In the genomic region with DNA sequence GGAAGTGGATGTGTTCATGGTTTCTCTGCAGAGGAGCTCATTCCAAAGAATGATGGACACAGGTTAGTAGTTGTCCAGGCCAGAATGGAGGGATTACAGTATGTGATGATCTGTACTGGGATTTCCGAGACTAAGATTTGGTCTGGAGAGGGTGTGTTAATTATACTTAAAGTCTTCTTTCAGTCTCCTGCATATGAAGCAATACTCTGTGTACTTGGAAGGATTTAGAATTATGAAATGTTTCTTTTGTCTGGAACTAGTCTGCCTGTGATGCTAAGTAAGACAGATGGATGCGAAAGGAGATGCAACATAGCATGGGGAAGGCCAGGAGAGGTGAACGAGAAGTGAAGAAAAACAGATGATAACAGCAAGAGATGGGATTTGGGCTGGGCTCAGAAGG, we compare ENCODE assay signal across 18 cellular contexts.
A peak's percentile ranks its signal among the peaks of the same experiment; 100 is the strongest.
DNase-seq lines count a peak whose midpoint lies in the region; ATAC-seq and TF ChIP-seq lines count a peak whose summit lies in the region.
"Had no signal": no experiment of that assay in that cellular context is flagged by ENCODE, and none has a peak within 500 bp of the region (broad histone marks: within the 10 kb centered on the region; RNA-seq: fewer than 3 reads in every experiment).

No MANE protein-coding gene starts in this region.

- peak overlapping the region; percentile 15 to 70 (median 42) for H3K27ac ChIP-seq in body of pancreas
- peak overlapping the region; percentile 43 for H3K27ac ChIP-seq in left ventricle myocardium inferior (replicated peaks)
- H3K27ac ChIP-seq in vagina: no peak overlapping the region
- H3K27ac ChIP-seq: Peyer's patch, SK-N-MC, WERI-Rb-1 had no signal

- ATAC-seq in body of pancreas (no peak), sciatic nerve (peak; percentile 55)
- ATAC-seq: activated naive CD8-positive, alpha-beta T cell treated with anti-CD3 and anti-CD28 coated beads, Interleukin-2, amount 50 U/mL, for 24 hours had no signal

- TF ChIP-seq CTCF in Loucy (conservative IDR thresholded peaks at IDR 0.05; ENCODE audit: low read length) (no peak), body of pancreas (IDR thresholded peaks at IDR 0.05) (no peak), left ventricle myocardium inferior (IDR thresholded peaks at IDR 0.05; ENCODE audit: borderline replicate concordance) (no peak), vagina (IDR thresholded peaks at IDR 0.05) (no peak)

- 50 to 60% methylated on average over 3 of the region's 3 CpGs for WGBS in body of pancreas, 2 donors

- intact Hi-C loops in body of pancreas (cut with DNase I): no loop called here
- intact Hi-C loops in left ventricle myocardium inferior (cut with micrococcal nuclease): no loop called here
- intact Hi-C loops in sciatic nerve (cut with DNase I): no loop called here
- intact Hi-C loops in vagina (cut with DNase I): loop anchor here (10.0 kb wide), 1 partner anchor 309 kb away; a partner anchor contains a TSS

- H3K79me2 ChIP-seq in Loucy (ENCODE audit: insufficient read depth, low read length): no peaks in the 10 kb centered on the region

- no peaks in the 10 kb centered on the region for H4K20me1 ChIP-seq in Loucy (ENCODE audit: insufficient read depth, low read length, poor library complexity, severe bottlenecking)

- no peaks in the 10 kb centered on the region for H3F3A ChIP-seq in Loucy (ENCODE audit: low read depth)

- no peak overlapping the region for H3K4me3 ChIP-seq in Loucy (ENCODE audit: low read length, poor library complexity, severe bottlenecking)
- H3K4me3 ChIP-seq in body of pancreas: no peak overlapping the region
- no peak overlapping the region for H3K4me3 ChIP-seq in left ventricle myocardium inferior
- no peak overlapping the region for H3K4me3 ChIP-seq in vagina
- H3K4me3 ChIP-seq: lung, Peyer's patch, SK-N-MC had no signal

- H3K9me3 ChIP-seq in Loucy (ENCODE audit: insufficient read depth, low read depth, low read length): no peaks in the 10 kb centered on the region
- no peaks in the 10 kb centered on the region for H3K9me3 ChIP-seq in body of pancreas
- H3K9me3 ChIP-seq in left ventricle myocardium inferior (replicated peaks): no peaks in the 10 kb centered on the region
- no peaks in the 10 kb centered on the region for H3K9me3 ChIP-seq in vagina
- H3K9me3 ChIP-seq: Peyer's patch had no signal

- H3K27me3 ChIP-seq in Loucy (ENCODE audit: insufficient read depth, low read length, poor library complexity, severe bottlenecking) (no peaks in the 10 kb centered on the region), body of pancreas (no peaks in the 10 kb centered on the region), left ventricle myocardium inferior (ENCODE audit: low read depth) (no peaks in the 10 kb centered on the region), vagina (no peaks in the 10 kb centered on the region)
- H3K27me3 ChIP-seq: Peyer's patch had no signal

- DNase-seq in body of pancreas: no peak
- no peak for DNase-seq in left ventricle myocardium inferior
- DNase-seq in sciatic nerve (ENCODE audit: low spot score): no peak
- DNase-seq in effector CD8-positive, alpha-beta T cell (lab: John Stamatoyannopoulos, UW): no peak
- no peak for DNase-seq in vagina (ENCODE audit: extremely low spot score in 2 of 2)
- DNase-seq in OCI-M2 (lab: John Stamatoyannopoulos, UW; ENCODE audit: unreplicated experiment): no peak
- DNase-seq in AG20443 (ENCODE audit: low spot score): no peak
- DNase-seq: activated CD4-positive, alpha-beta T cell treated with anti-CD3 and anti-CD28 coated beads, Interleukin-2, amount 50 U/mL, for 1 hour; activated CD8-positive, alpha-beta memory T cell treated with anti-CD3 and anti-CD28 coated beads, Interleukin-2, amount 50 U/mL, for 4 hours; activated naive CD8-positive, alpha-beta T cell treated with anti-CD3 and anti-CD28 coated beads, Interleukin-2, amount 50 U/mL, for 24 hours; central memory CD4-positive, alpha-beta T cell; NCI-H1048; NCI-H1930; WERI-Rb-1 had no signal

- TF ChIP-seq POLR2A in body of pancreas (IDR thresholded peaks at IDR 0.05): no peak
- TF ChIP-seq POLR2A in vagina (IDR thresholded peaks at IDR 0.05): no peak

- no peak overlapping the region for H3K9ac ChIP-seq in Loucy (ENCODE audit: low read depth, low read length, poor library complexity, severe bottlenecking)

- H3K36me3 ChIP-seq in Loucy (ENCODE audit: insufficient read depth, low read length): no peaks in the 10 kb centered on the region
- H3K36me3 ChIP-seq in body of pancreas (replicated peaks in 1 of 2; ENCODE audit: insufficient read depth in 1 of 2, low read depth in 2 of 2): no peaks in the 10 kb centered on the region
- H3K36me3 ChIP-seq in left ventricle myocardium inferior: no peaks in the 10 kb centered on the region
- no peaks in the 10 kb centered on the region for H3K36me3 ChIP-seq in vagina
- H3K36me3 ChIP-seq: Peyer's patch, WERI-Rb-1 had no signal

- no peaks in the 10 kb centered on the region for H3K9me2 ChIP-seq in Loucy (replicated peaks; ENCODE audit: low read depth, low read length)

- H3K4me1 ChIP-seq in Loucy (ENCODE audit: insufficient read depth, low read length, poor library complexity, severe bottlenecking): peaks cover 7% of the 10 kb centered on the region
- peaks cover 20% of the 10 kb centered on the region for H3K4me1 ChIP-seq in body of pancreas
- peaks cover 25% of the 10 kb centered on the region for H3K4me1 ChIP-seq in left ventricle myocardium inferior
- peaks cover 9% of the 10 kb centered on the region for H3K4me1 ChIP-seq in vagina
- H3K4me1 ChIP-seq: Peyer's patch had no signal

- H2AFZ ChIP-seq in Loucy (ENCODE audit: low read length): peak overlapping the region; percentile 41; the same call in 1 of the 2 replicates

- no peak overlapping the region for H3K4me2 ChIP-seq in Loucy (ENCODE audit: low read depth, low read length, poor library complexity, severe bottlenecking)
